Comparison of ENCODE assay signal across 15 cellular contexts in the genomic region with DNA sequence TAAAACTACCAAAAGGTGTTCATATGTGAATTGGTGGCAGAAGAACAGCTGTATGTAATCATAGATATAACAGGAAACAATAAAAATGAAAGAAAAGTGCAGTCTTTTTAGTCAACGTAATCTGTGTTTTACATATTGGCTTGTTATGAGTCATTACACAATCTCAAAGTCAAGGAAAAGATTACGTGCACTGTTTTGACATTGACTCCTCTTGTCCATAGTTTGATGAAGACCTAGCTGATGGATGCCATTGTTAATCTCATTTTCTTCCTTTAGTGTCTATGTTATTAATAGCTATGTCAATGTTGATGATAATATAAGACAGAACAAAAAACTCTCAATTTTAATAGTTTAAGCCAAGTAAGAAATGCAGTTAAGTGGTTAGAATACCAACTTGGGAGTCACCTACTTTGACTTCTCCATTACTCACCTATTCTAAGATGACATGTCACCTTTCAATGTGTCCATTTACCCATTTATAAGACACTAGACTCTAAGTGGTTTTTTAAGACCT.
A peak's percentile ranks its signal among the peaks of the same experiment; 100 is the strongest.
DNase-seq lines count a peak whose midpoint lies in the region; ATAC-seq and TF ChIP-seq lines count a peak whose summit lies in the region.
"Had no signal": no experiment of that assay in that cellular context is flagged by ENCODE, and none has a peak within 500 bp of the region (broad histone marks: within the 10 kb centered on the region; RNA-seq: fewer than 3 reads in every experiment).

No MANE protein-coding gene starts in this region.

- TF ChIP-seq CTCF in MM.1S (IDR thresholded peaks at IDR 0.05; ENCODE audit: low read length), result no peak

- no peaks in the 10 kb centered on the region for H3K79me2 ChIP-seq in MM.1S (ENCODE audit: low read length)

- no peaks in the 10 kb centered on the region for H3K9me2 ChIP-seq in MM.1S (replicated peaks; ENCODE audit: insufficient read depth, low read length)

- no peaks in the 10 kb centered on the region for H3K27me3 ChIP-seq in CD4-positive, alpha-beta memory T cell (ENCODE audit: insufficient read depth, low read length)
- H3K27me3 ChIP-seq in MM.1S (replicated peaks; ENCODE audit: insufficient read depth, low read length), result no peaks in the 10 kb centered on the region
- H3K27me3 ChIP-seq: heart right ventricle, right atrium auricular region had no signal

- H3K9me3 ChIP-seq in CD4-positive, alpha-beta memory T cell (ENCODE audit: control insufficient read depth in 1 of 2, low read length in 2 of 2), result no peaks in the 10 kb centered on the region
- H3K9me3 ChIP-seq in MM.1S (replicated peaks; ENCODE audit: insufficient read depth, low read length), result no peaks in the 10 kb centered on the region
- H3K9me3 ChIP-seq: right atrium auricular region had no signal

- no peak overlapping the region for H3K9ac ChIP-seq in MM.1S (ENCODE audit: low read length)

- H3K4me2 ChIP-seq in MM.1S (ENCODE audit: low read depth, low read length), result no peak overlapping the region

- intact Hi-C loops in CD4-positive, alpha-beta memory T cell (cut with micrococcal nuclease), result loop anchor here (1.0 to 5.0 kb wide), 4 partner anchors 47 to 107 kb away; a partner anchor contains a TSS
- intact Hi-C loops in sciatic nerve (cut with DNase I), result no loop called here

- peaks cover 21% of the 10 kb centered on the region for H3K4me1 ChIP-seq in CD4-positive, alpha-beta memory T cell (ENCODE audit: insufficient read depth, low read length)
- no peaks in the 10 kb centered on the region for H3K4me1 ChIP-seq in MM.1S (ENCODE audit: low read length)
- H3K4me1 ChIP-seq: right atrium auricular region had no signal

- no peak overlapping the region for H3K4me3 ChIP-seq in CD4-positive, alpha-beta memory T cell (ENCODE audit: low read length in 2 of 2)
- no peak overlapping the region for H3K4me3 ChIP-seq in MM.1S (ENCODE audit: low read length)
- H3K4me3 ChIP-seq: dorsolateral prefrontal cortex, heart right ventricle, right atrium auricular region had no signal

- DNase-seq in CD4-positive, alpha-beta memory T cell, result peak in 4 of 5 donors; percentile 23 to 41 (median 28)
- DNase-seq in sciatic nerve (ENCODE audit: low spot score), result no peak
- no peak for DNase-seq in MM.1S
- no peak for DNase-seq in NCI-H2107 (lab: John Stamatoyannopoulos, UW)
- DNase-seq: dorsolateral prefrontal cortex, heart right ventricle, NCI-H146, T-helper 9 cell had no signal

- H3K27ac Mint-ChIP-seq in CD4-positive, alpha-beta memory T cell, result peak overlapping the region; percentile 58 to 92 (median 77)
- H3K27ac Mint-ChIP-seq in activated naive CD8-positive, alpha-beta T cell, result peak overlapping the region; percentile 88

- H3K27ac ChIP-seq in CD4-positive, alpha-beta memory T cell (ENCODE audit: low read depth, low read length), result no peak overlapping the region
- no peak overlapping the region for H3K27ac ChIP-seq in MM.1S (ENCODE audit: low read length)
- H3K27ac ChIP-seq: dorsolateral prefrontal cortex, heart right ventricle, right atrium auricular region had no signal

- H3K9me3 Mint-ChIP-seq in CD4-positive, alpha-beta memory T cell, result peaks cover 0 to 2% (median 0%) of the 10 kb centered on the region in 8 donors
- no peaks in the 10 kb centered on the region for H3K9me3 Mint-ChIP-seq in activated naive CD8-positive, alpha-beta T cell (ENCODE audit: low read depth)

- POLR2A ChIA-PET in CD4-positive, alpha-beta memory T cell (lab: Charles Lee; ENCODE audit: partially characterized antibody), result interaction anchor here (0.9 to 1.7 kb wide), 2 partner anchors 10 to 29 kb away, joined by 3 to 5 read pairs; no protein-coding TSS in a partner anchor

- peak; percentile 94 for ATAC-seq in GM18867 (IDR thresholded peaks at IDR 0.05; ENCODE audit: unreplicated experiment)
- ATAC-seq in HG03159 (IDR thresholded peaks at IDR 0.05; ENCODE audit: unreplicated experiment), result peak; percentile 78
- ATAC-seq in sciatic nerve, result no peak
- ATAC-seq in HG02840 (IDR thresholded peaks at IDR 0.05; ENCODE audit: low FRiP score, unreplicated experiment), result no peak
- ATAC-seq: HCT116, heart right ventricle, Panc1 had no signal

- CTCF ChIA-PET in CD4-positive, alpha-beta memory T cell (lab: Charles Lee; ENCODE audit: partially characterized antibody), result interaction anchor here (0.7 to 0.9 kb wide), 4 partner anchors 9 to 107 kb away, joined by 3 read pairs; no protein-coding TSS in a partner anchor

- H4K20me1 ChIP-seq in MM.1S (ENCODE audit: insufficient read depth, low read length), result no peaks in the 10 kb centered on the region

- peaks cover 18 to 25% (median 20%) of the 10 kb centered on the region in 4 donors for H3K4me1 Mint-ChIP-seq in CD4-positive, alpha-beta memory T cell
- H3K4me1 Mint-ChIP-seq in activated naive CD8-positive, alpha-beta T cell (ENCODE audit: low read depth), result peaks cover 17% of the 10 kb centered on the region

- H2AFZ ChIP-seq in MM.1S (ENCODE audit: low read length), result no peak overlapping the region

- H3K36me3 ChIP-seq in CD4-positive, alpha-beta memory T cell (ENCODE audit: insufficient read depth, low read length), result no peaks in the 10 kb centered on the region
- H3K36me3 ChIP-seq in MM.1S (replicated peaks; ENCODE audit: insufficient read depth, low read length), result no peaks in the 10 kb centered on the region
- H3K36me3 ChIP-seq: heart right ventricle, right atrium auricular region had no signal

- peak overlapping the region; percentile 64 to 84 (median 78) for H3K4me3 Mint-ChIP-seq in CD4-positive, alpha-beta memory T cell
- H3K4me3 Mint-ChIP-seq in activated naive CD8-positive, alpha-beta T cell, result peak overlapping the region; percentile 14

- H3K27me3 Mint-ChIP-seq in CD4-positive, alpha-beta memory T cell, result no peaks in the 10 kb centered on the region
- no peaks in the 10 kb centered on the region for H3K27me3 Mint-ChIP-seq in activated naive CD8-positive, alpha-beta T cell

- H3F3A ChIP-seq in MM.1S (ENCODE audit: insufficient read depth, low read length), result no peaks in the 10 kb centered on the region

- H3K36me3 Mint-ChIP-seq in CD4-positive, alpha-beta memory T cell, result no peaks in the 10 kb centered on the region
- H3K36me3 Mint-ChIP-seq in activated naive CD8-positive, alpha-beta T cell, result no peaks in the 10 kb centered on the region

Comparison
In these comparisons a context has a peak if more than half of its experiments do, and no peak if none do; other contexts are left out.
1. DNase-seq: peak in CD4-positive, alpha-beta memory T cell (4 of 5); none in sciatic nerve (single experiment), MM.1S (single experiment) and NCI-H2107 (single experiment).
2. ATAC-seq: peak in GM18867 (single experiment) and HG03159 (single experiment); none in sciatic nerve (single experiment) and HG02840 (single experiment).